ENCODE assay signal across 12 cellular contexts in genomic region chr6:111291334-111291705, GRCh38.
DNase-seq lines count a peak whose midpoint lies in the region; ATAC-seq and FAIRE-seq lines count a peak whose summit lies in the region.
"Had no signal": no experiment of that assay in that cellular context is flagged by ENCODE, and none has a peak within 500 bp of the region (broad histone marks: within the 10 kb centered on the region; RNA-seq: fewer than 3 reads in every experiment).

No MANE protein-coding gene starts in this region.

- no peak overlapping the region for H3K4me2 ChIP-seq in Karpas-422 (ENCODE audit: low read depth, low read length, poor library complexity, severe bottlenecking)

- no peaks in the 10 kb centered on the region for H4K20me1 ChIP-seq in Karpas-422 (ENCODE audit: insufficient read depth, low read depth, low read length)

- H3K4me3 ChIP-seq in Karpas-422 (ENCODE audit: low read length) (no peak overlapping the region), small intestine (ENCODE audit: low read depth in 1 of 2, low read length in 2 of 2) (no peak overlapping the region)
- H3K4me3 ChIP-seq: esophagus squamous epithelium, lung had no signal

- H3K4me1 ChIP-seq in Karpas-422 (ENCODE audit: low read length) (peaks cover 18% of the 10 kb centered on the region), small intestine (ENCODE audit: control insufficient read depth in 2 of 2, insufficient read depth in 1 of 2, low read depth in 1 of 2, low read length in 1 of 2) (peaks cover 2 to 6% of the 10 kb centered on the region in 2 donors)
- H3K4me1 ChIP-seq: esophagus squamous epithelium had no signal

- H3K36me3 ChIP-seq in Karpas-422 (ENCODE audit: insufficient read depth, low read length) (no peaks in the 10 kb centered on the region), small intestine (ENCODE audit: control insufficient read depth in 2 of 2, insufficient read depth in 2 of 2, low read length in 2 of 2) (no peaks in the 10 kb centered on the region)
- H3K36me3 ChIP-seq: esophagus squamous epithelium had no signal

- ATAC-seq in GM19351 (IDR thresholded peaks at IDR 0.05; ENCODE audit: unreplicated experiment) (peak; percentile 25), HG02642 (IDR thresholded peaks at IDR 0.05; ENCODE audit: poor library complexity, unreplicated experiment) (peak; percentile 9), HG02970 (IDR thresholded peaks at IDR 0.05; ENCODE audit: low FRiP score, unreplicated experiment) (no peak), HG02981 (IDR thresholded peaks at IDR 0.05; ENCODE audit: unreplicated experiment) (no peak), GM21360 (IDR thresholded peaks at IDR 0.05; ENCODE audit: unreplicated experiment) (no peak)

- no peaks in the 10 kb centered on the region for H3K9me3 ChIP-seq in Karpas-422 (ENCODE audit: low read length)
- no peaks in the 10 kb centered on the region for H3K9me3 ChIP-seq in small intestine (ENCODE audit: control insufficient read depth, low read depth)
- H3K9me3 ChIP-seq: esophagus squamous epithelium had no signal

- DNase-seq in Karpas-422 (no peak), small intestine (peak; percentile 90)
- DNase-seq: CD8-positive, alpha-beta memory T cell; esophagus squamous epithelium; NCI-H2171 treated with DMSO at 0.1 percent for 48 hours had no signal

- no peak overlapping the region for H3K9ac ChIP-seq in Karpas-422 (ENCODE audit: low read length)

- H3K27ac ChIP-seq in Karpas-422 (ENCODE audit: low read length) (peak overlapping the region; percentile 31), small intestine (ENCODE audit: low read depth in 1 of 2, low read length in 1 of 2) (peak overlapping the region; percentile 29 to 37)
- H3K27ac ChIP-seq: esophagus squamous epithelium had no signal

- FAIRE-seq in small intestine (lab: Jason Lieb, UNC): no peak
- FAIRE-seq: H54 had no signal

- no peaks in the 10 kb centered on the region for H3K79me2 ChIP-seq in Karpas-422 (ENCODE audit: low read length)

- H3K27me3 ChIP-seq in Karpas-422 (ENCODE audit: low read length) (no peaks in the 10 kb centered on the region), small intestine (ENCODE audit: control insufficient read depth in 2 of 2, insufficient read depth in 2 of 2, low read length in 2 of 2) (no peaks in the 10 kb centered on the region)
- H3K27me3 ChIP-seq: esophagus squamous epithelium had no signal

- H3K9me2 ChIP-seq in Karpas-422 (replicated peaks; ENCODE audit: insufficient read depth, low read length): no peaks in the 10 kb centered on the region

- H2AFZ ChIP-seq in Karpas-422 (ENCODE audit: low read length): no peak overlapping the region

Comparison
In these comparisons a context has a peak if more than half of its experiments do, and no peak if none do; other contexts are left out.
1. ATAC-seq: peak in GM19351 (single experiment) and HG02642 (single experiment); none in HG02970 (single experiment), HG02981 (single experiment) and GM21360 (single experiment).